ENCODE assay signal across 15 cellular contexts in the genomic region with DNA sequence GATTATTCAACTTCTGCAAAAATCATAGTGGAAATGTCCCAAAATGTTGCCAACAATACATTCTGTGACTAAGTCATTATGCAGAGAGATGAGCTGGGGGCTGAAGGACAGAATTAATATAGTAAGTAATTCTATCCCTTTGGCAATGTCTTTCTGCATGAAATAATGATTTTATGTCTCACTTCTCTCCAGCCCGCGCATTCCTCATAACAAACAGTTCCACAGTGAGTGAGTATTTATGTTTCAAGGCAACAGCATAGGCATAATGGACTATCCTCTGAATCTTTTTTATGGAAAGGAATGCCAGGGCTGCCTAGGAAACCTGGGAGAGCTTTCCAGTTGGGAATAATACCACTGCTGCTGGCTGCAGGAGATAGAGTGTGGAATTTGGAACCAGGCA.
"Had no signal": no experiment of that assay in that cellular context is flagged by ENCODE, and none has a peak within 500 bp of the region (broad histone marks: within the 10 kb centered on the region; RNA-seq: fewer than 3 reads in every experiment).

No MANE protein-coding gene starts in this region.

- DNase-seq: Kasumi-1, MM.1S, NCI-H1092 treated with DMSO at 0.1 percent for 48 hours, NCI-H1417, NCI-H1436 treated with DMSO at 0.1 percent for 48 hours, NCI-H1694, NCI-H187 treated with DMSO at 0.1 percent for 48 hours, NCI-H2029 treated with DMSO at 0.1 percent for 48 hours, NCI-H2227 treated with DMSO at 0.1 percent for 48 hours, NCI-H524 treated with DMSO at 0.1 percent for 48 hours, NCI-H69, NCI-H774, RPMI8226, SHP77, SK-N-SH had no signal
